ENCODE assay signal across 1 cellular context in the genomic region with DNA sequence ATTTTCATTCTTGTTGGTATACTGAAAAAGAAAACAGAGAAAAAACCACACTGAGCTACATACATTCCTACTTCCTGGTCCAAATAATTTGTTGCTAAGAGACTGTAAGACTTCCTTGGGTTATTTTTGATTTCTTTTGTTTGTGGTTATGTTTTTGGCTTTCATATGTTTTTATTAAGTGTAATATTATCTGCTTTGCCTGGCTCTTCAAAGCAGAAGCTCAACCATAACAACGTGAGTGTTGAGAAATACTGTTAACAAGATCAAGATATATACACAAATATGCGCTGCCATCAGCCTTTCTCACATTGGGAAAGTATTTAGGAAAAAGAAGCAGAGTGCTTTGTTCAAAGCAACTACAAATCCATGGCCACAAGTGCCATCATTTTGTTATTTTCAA.
TF ChIP-seq lines count a peak whose summit lies in the region.

No MANE protein-coding gene starts in this region.

TF ChIP-seq in A549, 52 proteins besides CTCF, POLR2A, EP300 and RAD21 (continued from another document):
- no peak for TF ChIP-seq FOSL2 (IDR thresholded peaks at IDR 0.05)
- no peak for TF ChIP-seq FOSL2 (CRISPR knock-in tag; IDR thresholded peaks at IDR 0.05)
- no peak for TF ChIP-seq GATA3 (IDR thresholded peaks at IDR 0.05; ENCODE audit: borderline replicate concordance)
TF ChIP-seq in A549: peak in this region for 0.
